In genomic region chr5:14293279-14293678, GRCh38 we compare ENCODE assay signal across 19 cellular contexts.
"Had no signal": no experiment of that assay in that cellular context is flagged by ENCODE, and none has a peak within 500 bp of the region (broad histone marks: within the 10 kb centered on the region; RNA-seq: fewer than 3 reads in every experiment).

No MANE protein-coding gene starts in this region.

- H3K27ac ChIP-seq: body of pancreas, coronary artery, lower lobe of right lung, thoracic aorta, upper lobe of left lung had no signal

- H3K27me3 Mint-ChIP-seq: activated CD4-positive, alpha-beta T cell treated with anti-CD3 and anti-CD28 coated beads, Interleukin-2, amount 10 ng/mL, durations not matched to agents 24 days and 14 days; activated naive CD4-positive, alpha-beta T cell treated with anti-CD3 and anti-CD28 coated beads, Interleukin-2, amount 10 ng/mL, durations not matched to agents 7 days and 5 days; central memory CD8-positive, alpha-beta T cell; naive B cell had no signal

- H3K9me3 Mint-ChIP-seq: activated CD4-positive, alpha-beta memory T cell treated with anti-CD3 and anti-CD28 coated beads, Interleukin-2, amount 10 ng/mL, durations not matched to agents 7 days and 5 days; activated CD4-positive, alpha-beta T cell treated with anti-CD3 and anti-CD28 coated beads, Interleukin-2, amount 10 ng/mL, durations not matched to agents 24 days and 14 days; activated naive CD4-positive, alpha-beta T cell treated with anti-CD3 and anti-CD28 coated beads, Interleukin-2, amount 10 ng/mL, durations not matched to agents 7 days and 5 days; activated T-cell treated with anti-CD3 and anti-CD28 coated beads, Interleukin-2, amount 50 U/mL, for 72 hours; central memory CD8-positive, alpha-beta T cell; naive B cell; T-helper 1 cell treated with Interleukin-12 subunit alpha and Interleukin-12 subunit beta and Interleukin-4 antibody, amounts not matched to agents 30 μg/mL and 1 μg/mL, for 36 hours had no signal

- H3K9me3 ChIP-seq: body of pancreas, heart right ventricle, lower lobe of right lung, thoracic aorta, upper lobe of left lung had no signal

- H3K27ac Mint-ChIP-seq: activated CD4-positive, alpha-beta memory T cell treated with anti-CD3 and anti-CD28 coated beads, Interleukin-2, amount 10 ng/mL, durations not matched to agents 7 days and 5 days; activated CD4-positive, alpha-beta T cell treated with anti-CD3 and anti-CD28 coated beads, Interleukin-2, amount 10 ng/mL, durations not matched to agents 24 days and 14 days; activated naive CD4-positive, alpha-beta T cell treated with anti-CD3 and anti-CD28 coated beads, Interleukin-2, amount 10 ng/mL, durations not matched to agents 7 days and 5 days; activated T-cell treated with anti-CD3 and anti-CD28 coated beads, Interleukin-2, amount 50 U/mL, for 72 hours; naive B cell; T-helper 1 cell treated with Interleukin-12 subunit alpha and Interleukin-12 subunit beta and Interleukin-4 antibody, amounts not matched to agents 30 μg/mL and 1 μg/mL, for 36 hours had no signal

- H3K36me3 Mint-ChIP-seq: activated naive CD4-positive, alpha-beta T cell treated with anti-CD3 and anti-CD28 coated beads, Interleukin-2, amount 10 ng/mL, durations not matched to agents 7 days and 5 days had no signal

- ATAC-seq: activated T-cell treated with anti-CD3 and anti-CD28 coated beads, Interleukin-2, amount 50 U/mL, for 72 hours; body of pancreas; left colon had no signal

- H3K4me1 Mint-ChIP-seq: activated CD4-positive, alpha-beta T cell treated with anti-CD3 and anti-CD28 coated beads, Interleukin-2, amount 10 ng/mL, durations not matched to agents 24 days and 14 days; activated naive CD4-positive, alpha-beta T cell treated with anti-CD3 and anti-CD28 coated beads, Interleukin-2, amount 10 ng/mL, durations not matched to agents 7 days and 5 days had no signal

- H3K4me1 ChIP-seq: body of pancreas had no signal

- H3K4me3 ChIP-seq: body of pancreas, coronary artery, heart right ventricle, lower lobe of right lung, thoracic aorta, upper lobe of left lung had no signal

- H3K27me3 ChIP-seq: body of pancreas, heart right ventricle, upper lobe of left lung had no signal

- H3K4me3 Mint-ChIP-seq: activated CD4-positive, alpha-beta memory T cell treated with anti-CD3 and anti-CD28 coated beads, Interleukin-2, amount 10 ng/mL, durations not matched to agents 7 days and 5 days; activated CD4-positive, alpha-beta T cell treated with anti-CD3 and anti-CD28 coated beads, Interleukin-2, amount 10 ng/mL, durations not matched to agents 24 days and 14 days; activated naive CD4-positive, alpha-beta T cell treated with anti-CD3 and anti-CD28 coated beads, Interleukin-2, amount 10 ng/mL, durations not matched to agents 7 days and 5 days; activated T-cell treated with anti-CD3 and anti-CD28 coated beads, Interleukin-2, amount 50 U/mL, for 72 hours; central memory CD8-positive, alpha-beta T cell; naive B cell; T-helper 1 cell treated with Interleukin-12 subunit alpha and Interleukin-12 subunit beta and Interleukin-4 antibody, amounts not matched to agents 30 μg/mL and 1 μg/mL, for 36 hours had no signal

- DNase-seq: activated CD4-positive, alpha-beta memory T cell treated with anti-CD3 and anti-CD28 coated beads, Interleukin-2, amount 10 ng/mL, durations not matched to agents 7 days and 5 days; activated CD4-positive, alpha-beta T cell treated with anti-CD3 and anti-CD28 coated beads, Interleukin-2, amount 10 ng/mL, durations not matched to agents 24 days and 14 days; activated effector memory CD4-positive, alpha-beta T cell treated with anti-CD3 and anti-CD28 coated beads, Interleukin-2, amount 50 U/mL, for 16 hours; activated naive CD4-positive, alpha-beta T cell treated with anti-CD3 and anti-CD28 coated beads, Interleukin-2, amount 10 ng/mL, durations not matched to agents 7 days and 5 days; activated T-cell treated with anti-CD3 and anti-CD28 coated beads, Interleukin-2, amount 50 U/mL, for 72 hours; body of pancreas; islet precursor cell; left colon; lower lobe of right lung; naive B cell; nucleus accumbens; stimulated activated CD4-positive, alpha-beta T cell treated with anti-CD3 and anti-CD28 coated beads, Interleukin-4, amount 100 ng/mL, for 24 hours; stimulated activated naive CD4-positive, alpha-beta T cell treated with Interleukin-2 at 50 U/mL for 16 hours had no signal
